12 cellular contexts compared by ENCODE assay signal in the genomic region with DNA sequence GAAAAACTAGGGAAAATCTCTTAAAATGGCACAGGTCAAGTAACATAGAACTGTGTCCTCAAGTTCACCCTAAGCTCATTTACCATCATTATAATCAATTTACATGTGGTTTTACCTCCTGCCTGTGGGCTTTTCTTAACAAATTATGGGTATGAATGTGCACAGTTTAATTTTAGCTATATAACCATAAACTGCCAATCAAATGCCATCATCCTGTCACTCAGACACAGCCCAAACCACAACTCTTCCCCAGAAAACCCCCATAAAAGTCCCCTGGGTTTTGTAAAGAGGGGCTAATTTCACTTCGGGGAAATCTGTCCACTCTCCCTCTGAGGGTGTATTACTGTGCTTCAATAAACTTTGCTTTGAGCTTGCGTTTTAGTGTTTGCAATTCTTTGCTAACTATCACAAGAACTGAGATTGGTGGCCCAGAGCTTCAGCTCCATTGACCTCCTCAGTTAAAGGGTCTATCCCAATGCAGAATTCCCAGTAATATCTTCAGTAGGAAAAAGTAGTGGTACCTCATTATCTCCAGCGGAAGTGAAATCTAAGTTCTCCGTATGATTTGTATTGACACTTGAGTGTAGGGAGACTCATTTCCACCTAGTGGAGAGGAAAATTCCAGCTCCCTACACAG.
A peak's percentile ranks its signal among the peaks of the same experiment; 100 is the strongest.
DNase-seq lines count a peak whose midpoint lies in the region; ATAC-seq lines count a peak whose summit lies in the region.
"Had no signal": no experiment of that assay in that cellular context is flagged by ENCODE, and none has a peak within 500 bp of the region (broad histone marks: within the 10 kb centered on the region; RNA-seq: fewer than 3 reads in every experiment).

No MANE protein-coding gene starts in this region.

- ATAC-seq in GM18508 (IDR thresholded peaks at IDR 0.05; ENCODE audit: insufficient read depth, unreplicated experiment) (peak; percentile 63), GM21367 (IDR thresholded peaks at IDR 0.05; ENCODE audit: unreplicated experiment) (peak; percentile 61), HG02943 (IDR thresholded peaks at IDR 0.05; ENCODE audit: low read depth, unreplicated experiment) (peak; percentile 60), HG03571 (IDR thresholded peaks at IDR 0.05; ENCODE audit: unreplicated experiment) (peak; percentile 79)

- DNase-seq in medulla oblongata (ENCODE audit: extremely low spot score) (no peak), DMS79 treated with DMSO at 0.1 percent for 48 hours (lab: John Stamatoyannopoulos, UW) (no peak)
- DNase-seq in activated naive CD4-positive, alpha-beta T cell (lab: John Stamatoyannopoulos, UW) = no peak
- no peak for DNase-seq in stimulated activated CD4-positive, alpha-beta T cell treated with anti-CD3 and anti-CD28 coated beads, Interleukin-4, amount 100 ng/mL, for 1 hour
- DNase-seq: effector CD4-positive, alpha-beta T cell; head of caudate nucleus; NCI-H1694 treated with DMSO at 0.1 percent for 48 hours; T-helper 9 cell had no signal
